8 cellular contexts compared by ENCODE assay signal in the genomic region with DNA sequence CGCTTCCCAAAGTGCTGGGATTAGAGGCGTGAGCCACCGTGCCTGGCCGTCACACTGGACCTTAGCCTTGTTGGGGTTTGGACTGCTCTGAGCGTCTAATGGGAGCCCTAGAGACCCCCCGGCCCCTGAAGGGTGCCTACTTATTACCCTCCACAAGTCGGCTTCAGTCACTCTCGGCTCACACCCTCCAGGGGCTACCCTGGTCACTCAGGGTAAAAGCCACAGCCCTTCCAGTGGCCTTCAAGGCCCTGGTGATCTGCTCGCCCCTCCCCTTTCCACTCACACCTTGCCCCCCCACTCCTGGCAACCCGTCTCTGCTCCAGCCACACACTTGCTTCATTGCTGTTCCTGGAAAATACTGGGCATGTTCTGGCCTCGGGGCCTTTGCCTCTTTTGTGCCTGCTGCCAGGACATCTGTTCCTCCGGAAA. TPM values are rescaled to one million over a fixed set of nuclear protein-coding genes. Genes with fewer than 3 reads are reported as not detected.
DNase-seq lines count a peak whose midpoint lies in the region; ATAC-seq and TF ChIP-seq lines count a peak whose summit lies in the region.

No MANE protein-coding gene starts in this region.

- intact Hi-C loops in heart left ventricle (cut with DNase I) = loop anchor here in 6 of 10 donors (5.0 to 10.0 kb wide), 2 partner anchors 46 to 48 kb away; partner anchors contain the start of gene ORAI1 (in 6 of the 6)
- intact Hi-C loops in cardiac septum (cut with DNase I) = no loop called here
- intact Hi-C loops in activated CD4-positive, alpha-beta memory T cell treated with anti-CD3 and anti-CD28 coated beads for 36 hours (cut with micrococcal nuclease) = loop anchor here (2.0 kb wide), 2 partner anchors 14 to 136 kb away; no protein-coding TSS in a partner anchor

- peak overlapping the region in 8 of 12 donors; percentile 21 to 64 (median 55) for H3K4me3 ChIP-seq in heart left ventricle
- H3K4me3 ChIP-seq in iPS-18a (ENCODE audit: low read length) = peak overlapping the region; percentile 40
- H3K4me3 ChIP-seq in stomach smooth muscle (ENCODE audit: low read length in 2 of 2) = peak overlapping the region in 1 of 2 donors; percentile 74

- no peaks in the 10 kb centered on the region for H3K27me3 ChIP-seq in heart left ventricle
- no peaks in the 10 kb centered on the region for H3K27me3 ChIP-seq in iPS-18a (ENCODE audit: control insufficient read depth, insufficient read depth, low read length)
- H3K27me3 ChIP-seq in stomach smooth muscle (ENCODE audit: control insufficient read depth in 1 of 2, insufficient read depth in 2 of 2, low read length in 2 of 2) = no peaks in the 10 kb centered on the region

- no peaks in the 10 kb centered on the region for H3K36me3 Mint-ChIP-seq in activated CD4-positive, alpha-beta memory T cell treated with anti-CD3 and anti-CD28 coated beads for 36 hours

- no peaks in the 10 kb centered on the region for H3K9me3 Mint-ChIP-seq in activated CD4-positive, alpha-beta memory T cell treated with anti-CD3 and anti-CD28 coated beads for 36 hours

- no peaks in the 10 kb centered on the region for H3K36me3 ChIP-seq in heart left ventricle
- H3K36me3 ChIP-seq in iPS-18a (ENCODE audit: control insufficient read depth, low read depth, low read length) = no peaks in the 10 kb centered on the region
- no peaks in the 10 kb centered on the region for H3K36me3 ChIP-seq in stomach smooth muscle (ENCODE audit: control insufficient read depth in 2 of 2, insufficient read depth in 2 of 2, low read length in 2 of 2)

- TF ChIP-seq CTCF in heart left ventricle (IDR thresholded peaks at IDR 0.05) = no peak

- ATAC-seq in heart left ventricle (peak; percentile 25 to 39 (median 37)), HG03108 (IDR thresholded peaks at IDR 0.05; ENCODE audit: unreplicated experiment) (no peak)

- H3K4me1 Mint-ChIP-seq in activated CD4-positive, alpha-beta memory T cell treated with anti-CD3 and anti-CD28 coated beads for 36 hours (ENCODE audit: low read depth) = peaks cover 31% of the 10 kb centered on the region

- peak overlapping the region; percentile 99 for H3K27ac Mint-ChIP-seq in activated CD4-positive, alpha-beta memory T cell treated with anti-CD3 and anti-CD28 coated beads for 36 hours

- POLR2A ChIA-PET in activated CD4-positive, alpha-beta memory T cell treated with anti-CD3 and anti-CD28 coated beads for 36 hours (lab: Charles Lee) = interaction anchor here (0.7 to 2.8 kb wide), 6 partner anchors 15 to 136 kb away, joined by 3 to 46 read pairs (median 6); partner anchors contain the start of gene ORAI1

- WGBS in heart left ventricle, 4 donors = 67 to 76% (median 71%) methylated on average over 11 to 12 of the region's 12 CpGs

- peak overlapping the region; percentile 84 for H3K4me3 Mint-ChIP-seq in activated CD4-positive, alpha-beta memory T cell treated with anti-CD3 and anti-CD28 coated beads for 36 hours

- no peak for TF ChIP-seq POLR2A in heart left ventricle (IDR thresholded peaks at IDR 0.05)

- CTCF ChIA-PET in activated CD4-positive, alpha-beta memory T cell treated with anti-CD3 and anti-CD28 coated beads for 36 hours (lab: Charles Lee) = interaction anchor here (1.3 to 5.9 kb wide), 3 partner anchors 9 to 45 kb away, joined by 3 to 109 read pairs (median 57); partner anchors contain the start of gene ORAI1

- H3K27ac ChIP-seq in heart left ventricle (peak overlapping the region in 5 of 12 donors; percentile 6 to 73 (median 54)), iPS-18a (ENCODE audit: low read length) (no peak overlapping the region), stomach smooth muscle (ENCODE audit: low read length) (peak overlapping the region; percentile 41)

- H3K9me3 ChIP-seq in heart left ventricle (no peaks in the 10 kb centered on the region), iPS-18a (ENCODE audit: control insufficient read depth, low read depth, low read length) (no peaks in the 10 kb centered on the region), stomach smooth muscle (ENCODE audit: control insufficient read depth in 2 of 2, low read length in 2 of 2) (no peaks in the 10 kb centered on the region)

- H3K27me3 Mint-ChIP-seq in activated CD4-positive, alpha-beta memory T cell treated with anti-CD3 and anti-CD28 coated beads for 36 hours = no peaks in the 10 kb centered on the region

- DNase-seq in heart left ventricle (peak in 1 of 5 donors; percentile 51), cardiac septum (ENCODE audit: low spot score) (no peak), AG08396 (ENCODE audit: low spot score) (no peak), glomerular visceral epithelial cell (ENCODE audit: extremely low spot score) (no peak)
- peak; percentile 29 for DNase-seq in activated CD4-positive, alpha-beta memory T cell treated with anti-CD3 and anti-CD28 coated beads for 36 hours

- H3K9ac ChIP-seq in iPS-18a (ENCODE audit: low read length) = no peak overlapping the region
- no peak overlapping the region for H3K9ac ChIP-seq in stomach smooth muscle (ENCODE audit: low read length in 2 of 2)

- H3K4me1 ChIP-seq in heart left ventricle (peaks cover 0 to 18% (median 8%) of the 10 kb centered on the region in 12 donors), iPS-18a (ENCODE audit: control insufficient read depth, low read depth, low read length) (peaks cover 4% of the 10 kb centered on the region), stomach smooth muscle (ENCODE audit: control insufficient read depth, insufficient read depth, low read length) (peaks cover 15% of the 10 kb centered on the region)

RNA-seq across cellular contexts. Expression of gene MORN3, which starts 3.6 kb away (rescaled TPM):
- total RNA-seq in heart left ventricle = under 1 TPM in 5 of 9 donors, not detected in 4; 0.07 to 0.27 (median 0.20) TPM
- polyA plus RNA-seq in heart left ventricle = under 1 TPM; 0.08 to 0.18 TPM
- 0.08 TPM for total RNA-seq in cardiac septum
- total RNA-seq in activated CD4-positive, alpha-beta memory T cell treated with anti-CD3 and anti-CD28 coated beads for 36 hours = 1 to 10 TPM; 2.7 to 3.7 TPM

RNA-seq across cellular contexts. Expression of gene TMEM120B, which starts 39.5 kb away (rescaled TPM):
- total RNA-seq in heart left ventricle (10 to 100 TPM in 2 of 9 donors, 1 to 10 TPM in 7; 5.8 to 13.2 (median 7.6) TPM), cardiac septum (6.2 TPM)
- polyA plus RNA-seq in heart left ventricle = 10 to 100 TPM in 1 of 2 donors, 1 to 10 TPM in 1; 6.4 to 12.1 TPM
- total RNA-seq in activated CD4-positive, alpha-beta memory T cell treated with anti-CD3 and anti-CD28 coated beads for 36 hours = 1 to 10 TPM; 8.8 to 9.5 TPM

RNA-seq across cellular contexts. Expression of gene ORAI1, which starts 46.7 kb away (rescaled TPM):
- total RNA-seq in heart left ventricle (10 to 100 TPM in 4 of 9 donors, 1 to 10 TPM in 5; 6.9 to 15.7 (median 9.5) TPM), cardiac septum (8.0 TPM)
- 10 to 100 TPM in 1 of 2 donors, 1 to 10 TPM in 1; 4.5 to 18.8 TPM for polyA plus RNA-seq in heart left ventricle
- total RNA-seq in activated CD4-positive, alpha-beta memory T cell treated with anti-CD3 and anti-CD28 coated beads for 36 hours = 10 to 100 TPM; 41.6 to 43.2 TPM
